11 cellular contexts compared by ENCODE assay signal in genomic region chr15:55744026-55744655, GRCh38.
DNase-seq lines count a peak whose midpoint lies in the region; ATAC-seq and TF ChIP-seq lines count a peak whose summit lies in the region.
"Had no signal": no experiment of that assay in that cellular context is flagged by ENCODE, and none has a peak within 500 bp of the region (broad histone marks: within the 10 kb centered on the region; RNA-seq: fewer than 3 reads in every experiment).

No MANE protein-coding gene starts in this region.

- H3F3A ChIP-seq in SU-DHL-6 (ENCODE audit: insufficient read depth), result peaks cover 38% of the 10 kb centered on the region

- no peaks in the 10 kb centered on the region for H3K9me3 ChIP-seq in SU-DHL-6 (ENCODE audit: insufficient read depth, low read length)
- H3K9me3 ChIP-seq: heart left ventricle had no signal

- H3K36me3 Mint-ChIP-seq in T-helper 2 cell treated with Interferon-gamma antibody and Interleukin-4, amounts not matched to agents 5 μg/mL and 100 μg/mL, for 36 hours (ENCODE audit: low read depth), result no peaks in the 10 kb centered on the region

- no peak overlapping the region for H3K27ac Mint-ChIP-seq in T-helper 2 cell treated with Interferon-gamma antibody and Interleukin-4, amounts not matched to agents 5 μg/mL and 100 μg/mL, for 36 hours
- H3K27ac Mint-ChIP-seq: stimulated activated naive CD8-positive, alpha-beta T cell treated with anti-CD3 and anti-CD28 coated beads, Interleukin-15, amount 100 ng/mL, for 72 hours had no signal

- peak overlapping the region; percentile 73 for H2AFZ ChIP-seq in SU-DHL-6 (ENCODE audit: low read depth, low read length, severe bottlenecking)

- H3K27ac ChIP-seq in SU-DHL-6 (ENCODE audit: low read depth, low read length) (peak overlapping the region; percentile 97), rectal smooth muscle tissue (ENCODE audit: low read depth, low read length) (no peak overlapping the region)

- H3K79me2 ChIP-seq in SU-DHL-6 (ENCODE audit: insufficient read depth, low read length), result peaks cover 35% of the 10 kb centered on the region

- no peaks in the 10 kb centered on the region for H3K9me3 Mint-ChIP-seq in T-helper 2 cell treated with Interferon-gamma antibody and Interleukin-4, amounts not matched to agents 5 μg/mL and 100 μg/mL, for 36 hours
- H3K9me3 Mint-ChIP-seq: stimulated activated naive CD8-positive, alpha-beta T cell treated with anti-CD3 and anti-CD28 coated beads, Interleukin-15, amount 100 ng/mL, for 72 hours had no signal

- DNase-seq in T-helper 2 cell treated with Interferon-gamma antibody and Interleukin-4, amounts not matched to agents 5 μg/mL and 100 μg/mL, for 36 hours (ENCODE audit: low spot score), result no peak
- DNase-seq in T-helper 2 cell (no peak), fibroblast of peridontal ligament (ENCODE audit: extremely low read depth) (peak; percentile 8), MV-4-11 (lab: John Stamatoyannopoulos, UW) (no peak), SHP77 treated with DMSO at 0.1 percent for 48 hours (lab: John Stamatoyannopoulos, UW) (no peak)
- DNase-seq: GDM1; stimulated activated naive CD8-positive, alpha-beta T cell treated with anti-CD3 and anti-CD28 coated beads, Interleukin-15, amount 100 ng/mL, for 72 hours had no signal

- no peaks in the 10 kb centered on the region for H3K27me3 ChIP-seq in SU-DHL-6 (ENCODE audit: low read length)
- H3K27me3 ChIP-seq in rectal smooth muscle tissue (ENCODE audit: control insufficient read depth, insufficient read depth, low read length), result no peaks in the 10 kb centered on the region

- no peaks in the 10 kb centered on the region for H4K20me1 ChIP-seq in SU-DHL-6 (ENCODE audit: low read depth, low read length)

- no peaks in the 10 kb centered on the region; the same call in 1 of the 2 replicates for H3K36me3 ChIP-seq in SU-DHL-6 (ENCODE audit: low read length)
- H3K36me3 ChIP-seq in rectal smooth muscle tissue (ENCODE audit: control insufficient read depth, insufficient read depth, low read length), result no peaks in the 10 kb centered on the region
- H3K36me3 ChIP-seq: heart left ventricle had no signal

- H3K9me2 ChIP-seq in SU-DHL-6 (replicated peaks; ENCODE audit: insufficient read depth, low read length), result no peaks in the 10 kb centered on the region

- H3K4me1 Mint-ChIP-seq in T-helper 2 cell treated with Interferon-gamma antibody and Interleukin-4, amounts not matched to agents 5 μg/mL and 100 μg/mL, for 36 hours (ENCODE audit: low read depth), result no peaks in the 10 kb centered on the region

- H3K4me3 ChIP-seq in SU-DHL-6 (ENCODE audit: insufficient read depth, low read length, poor library complexity, severe bottlenecking) (peak overlapping the region; percentile 75), rectal smooth muscle tissue (ENCODE audit: low read length) (peak overlapping the region; percentile 61)

- peak overlapping the region; percentile 71 for H3K4me2 ChIP-seq in SU-DHL-6 (ENCODE audit: low read depth, low read length, poor library complexity, severe bottlenecking)

- no peaks in the 10 kb centered on the region for H3K4me1 ChIP-seq in rectal smooth muscle tissue (ENCODE audit: control insufficient read depth, insufficient read depth, low read length)

- H3K27me3 Mint-ChIP-seq in T-helper 2 cell treated with Interferon-gamma antibody and Interleukin-4, amounts not matched to agents 5 μg/mL and 100 μg/mL, for 36 hours (ENCODE audit: low read depth), result peaks cover 33% of the 10 kb centered on the region

- TF ChIP-seq CTCF in SU-DHL-6 (IDR thresholded peaks at IDR 0.05; ENCODE audit: insufficient read depth, low read length, poor library complexity, severe bottlenecking), result no peak

- peak overlapping the region; percentile 45 for H3K4me3 Mint-ChIP-seq in T-helper 2 cell treated with Interferon-gamma antibody and Interleukin-4, amounts not matched to agents 5 μg/mL and 100 μg/mL, for 36 hours

- H3K9ac ChIP-seq in SU-DHL-6 (ENCODE audit: low read length) (peak overlapping the region; percentile 81), rectal smooth muscle tissue (ENCODE audit: low read length) (no peak overlapping the region)

- no peak for ATAC-seq in HG03108 (IDR thresholded peaks at IDR 0.05; ENCODE audit: unreplicated experiment)
